Comparison of ENCODE assay signal across 1 cellular context in the genomic region with DNA sequence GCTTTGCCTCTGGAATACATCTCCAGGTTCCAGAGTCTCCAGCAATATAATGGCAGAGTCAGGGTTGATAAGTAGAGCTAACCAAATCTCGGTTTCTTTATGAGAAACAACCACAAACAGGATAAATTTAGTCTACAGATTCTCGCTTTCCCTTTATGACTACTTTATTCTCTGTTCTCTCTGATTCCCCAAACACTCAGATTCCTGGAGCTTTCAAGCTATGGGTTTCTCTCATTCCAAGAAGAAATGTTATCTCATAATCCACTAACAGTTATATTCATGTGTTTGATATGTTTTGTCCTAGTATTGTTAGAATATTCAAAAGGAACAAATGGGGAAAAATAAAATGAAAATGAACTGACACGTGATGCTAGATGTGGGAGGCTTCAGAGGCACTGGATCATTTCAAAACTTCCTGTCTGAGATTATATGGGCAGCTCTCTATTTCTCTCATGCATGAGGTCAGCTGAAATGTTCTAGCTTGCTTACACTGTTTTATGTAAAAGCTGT.
TF ChIP-seq lines count a peak whose summit lies in the region.

No MANE protein-coding gene starts in this region.

TF ChIP-seq in GM23338, 12 proteins besides CTCF, POLR2A, EP300 and RAD21 (continued from another document):
- TF ChIP-seq, protein P1, sequence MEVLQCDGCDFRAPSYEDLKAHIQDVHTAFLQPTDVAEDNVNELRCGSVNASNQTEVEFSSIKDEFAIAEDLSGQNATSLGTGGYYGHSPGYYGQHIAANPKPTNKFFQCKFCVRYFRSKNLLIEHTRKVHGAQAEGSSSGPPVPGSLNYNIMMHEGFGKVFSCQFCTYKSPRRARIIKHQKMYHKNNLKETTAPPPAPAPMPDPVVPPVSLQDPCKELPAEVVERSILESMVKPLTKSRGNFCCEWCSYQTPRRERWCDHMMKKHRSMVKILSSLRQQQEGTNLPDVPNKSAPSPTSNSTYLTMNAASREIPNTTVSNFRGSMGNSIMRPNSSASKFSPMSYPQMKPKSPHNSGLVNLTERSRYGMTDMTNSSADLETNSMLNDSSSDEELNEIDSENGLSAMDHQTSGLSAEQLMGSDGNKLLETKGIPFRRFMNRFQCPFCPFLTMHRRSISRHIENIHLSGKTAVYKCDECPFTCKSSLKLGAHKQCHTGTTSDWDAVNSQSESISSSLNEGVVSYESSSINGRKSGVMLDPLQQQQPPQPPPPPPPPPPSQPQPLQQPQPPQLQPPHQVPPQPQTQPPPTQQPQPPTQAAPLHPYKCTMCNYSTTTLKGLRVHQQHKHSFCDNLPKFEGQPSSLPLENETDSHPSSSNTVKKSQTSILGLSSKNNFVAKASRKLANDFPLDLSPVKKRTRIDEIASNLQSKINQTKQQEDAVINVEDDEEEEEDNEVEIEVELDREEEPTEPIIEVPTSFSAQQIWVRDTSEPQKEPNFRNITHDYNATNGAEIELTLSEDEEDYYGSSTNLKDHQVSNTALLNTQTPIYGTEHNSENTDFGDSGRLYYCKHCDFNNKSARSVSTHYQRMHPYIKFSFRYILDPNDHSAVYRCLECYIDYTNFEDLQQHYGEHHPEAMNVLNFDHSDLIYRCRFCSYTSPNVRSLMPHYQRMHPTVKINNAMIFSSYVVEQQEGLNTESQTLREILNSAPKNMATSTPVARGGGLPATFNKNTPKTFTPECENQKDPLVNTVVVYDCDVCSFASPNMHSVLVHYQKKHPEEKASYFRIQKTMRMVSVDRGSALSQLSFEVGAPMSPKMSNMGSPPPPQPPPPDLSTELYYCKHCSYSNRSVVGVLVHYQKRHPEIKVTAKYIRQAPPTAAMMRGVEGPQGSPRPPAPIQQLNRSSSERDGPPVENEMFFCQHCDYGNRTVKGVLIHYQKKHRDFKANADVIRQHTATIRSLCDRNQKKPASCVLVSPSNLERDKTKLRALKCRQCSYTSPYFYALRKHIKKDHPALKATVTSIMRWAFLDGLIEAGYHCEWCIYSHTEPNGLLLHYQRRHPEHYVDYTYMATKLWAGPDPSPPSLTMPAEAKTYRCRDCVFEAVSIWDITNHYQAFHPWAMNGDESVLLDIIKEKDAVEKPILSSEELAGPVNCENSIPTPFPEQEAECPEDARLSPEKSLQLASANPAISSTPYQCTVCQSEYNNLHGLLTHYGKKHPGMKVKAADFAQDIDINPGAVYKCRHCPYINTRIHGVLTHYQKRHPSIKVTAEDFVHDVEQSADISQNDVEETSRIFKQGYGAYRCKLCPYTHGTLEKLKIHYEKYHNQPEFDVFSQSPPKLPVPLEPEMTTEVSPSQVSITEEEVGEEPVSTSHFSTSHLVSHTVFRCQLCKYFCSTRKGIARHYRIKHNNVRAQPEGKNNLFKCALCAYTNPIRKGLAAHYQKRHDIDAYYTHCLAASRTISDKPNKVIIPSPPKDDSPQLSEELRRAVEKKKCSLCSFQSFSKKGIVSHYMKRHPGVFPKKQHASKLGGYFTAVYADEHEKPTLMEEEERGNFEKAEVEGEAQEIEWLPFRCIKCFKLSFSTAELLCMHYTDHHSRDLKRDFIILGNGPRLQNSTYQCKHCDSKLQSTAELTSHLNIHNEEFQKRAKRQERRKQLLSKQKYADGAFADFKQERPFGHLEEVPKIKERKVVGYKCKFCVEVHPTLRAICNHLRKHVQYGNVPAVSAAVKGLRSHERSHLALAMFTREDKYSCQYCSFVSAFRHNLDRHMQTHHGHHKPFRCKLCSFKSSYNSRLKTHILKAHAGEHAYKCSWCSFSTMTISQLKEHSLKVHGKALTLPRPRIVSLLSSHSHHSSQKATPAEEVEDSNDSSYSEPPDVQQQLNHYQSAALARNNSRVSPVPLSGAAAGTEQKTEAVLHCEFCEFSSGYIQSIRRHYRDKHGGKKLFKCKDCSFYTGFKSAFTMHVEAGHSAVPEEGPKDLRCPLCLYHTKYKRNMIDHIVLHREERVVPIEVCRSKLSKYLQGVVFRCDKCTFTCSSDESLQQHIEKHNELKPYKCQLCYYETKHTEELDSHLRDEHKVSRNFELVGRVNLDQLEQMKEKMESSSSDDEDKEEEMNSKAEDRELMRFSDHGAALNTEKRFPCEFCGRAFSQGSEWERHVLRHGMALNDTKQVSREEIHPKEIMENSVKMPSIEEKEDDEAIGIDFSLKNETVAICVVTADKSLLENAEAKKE (CRISPR knock-in tag; IDR thresholded peaks at IDR 0.05), result no peak
- TF ChIP-seq CREB1 (CRISPR knock-in tag; IDR thresholded peaks at IDR 0.05; ENCODE audit: low read depth) (no peak), NANOG (IDR thresholded peaks at IDR 0.05; ENCODE audit: borderline replicate concordance) (no peak), STAT1 (IDR thresholded peaks at IDR 0.05; ENCODE audit: unreplicated experiment) (no peak)
- TF ChIP-seq, protein P2, sequence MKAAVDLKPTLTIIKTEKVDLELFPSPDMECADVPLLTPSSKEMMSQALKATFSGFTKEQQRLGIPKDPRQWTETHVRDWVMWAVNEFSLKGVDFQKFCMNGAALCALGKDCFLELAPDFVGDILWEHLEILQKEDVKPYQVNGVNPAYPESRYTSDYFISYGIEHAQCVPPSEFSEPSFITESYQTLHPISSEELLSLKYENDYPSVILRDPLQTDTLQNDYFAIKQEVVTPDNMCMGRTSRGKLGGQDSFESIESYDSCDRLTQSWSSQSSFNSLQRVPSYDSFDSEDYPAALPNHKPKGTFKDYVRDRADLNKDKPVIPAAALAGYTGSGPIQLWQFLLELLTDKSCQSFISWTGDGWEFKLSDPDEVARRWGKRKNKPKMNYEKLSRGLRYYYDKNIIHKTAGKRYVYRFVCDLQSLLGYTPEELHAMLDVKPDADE (IDR thresholded peaks at IDR 0.05), result no peak
